Comparison of ENCODE assay signal across 8 cellular contexts in the genomic region with DNA sequence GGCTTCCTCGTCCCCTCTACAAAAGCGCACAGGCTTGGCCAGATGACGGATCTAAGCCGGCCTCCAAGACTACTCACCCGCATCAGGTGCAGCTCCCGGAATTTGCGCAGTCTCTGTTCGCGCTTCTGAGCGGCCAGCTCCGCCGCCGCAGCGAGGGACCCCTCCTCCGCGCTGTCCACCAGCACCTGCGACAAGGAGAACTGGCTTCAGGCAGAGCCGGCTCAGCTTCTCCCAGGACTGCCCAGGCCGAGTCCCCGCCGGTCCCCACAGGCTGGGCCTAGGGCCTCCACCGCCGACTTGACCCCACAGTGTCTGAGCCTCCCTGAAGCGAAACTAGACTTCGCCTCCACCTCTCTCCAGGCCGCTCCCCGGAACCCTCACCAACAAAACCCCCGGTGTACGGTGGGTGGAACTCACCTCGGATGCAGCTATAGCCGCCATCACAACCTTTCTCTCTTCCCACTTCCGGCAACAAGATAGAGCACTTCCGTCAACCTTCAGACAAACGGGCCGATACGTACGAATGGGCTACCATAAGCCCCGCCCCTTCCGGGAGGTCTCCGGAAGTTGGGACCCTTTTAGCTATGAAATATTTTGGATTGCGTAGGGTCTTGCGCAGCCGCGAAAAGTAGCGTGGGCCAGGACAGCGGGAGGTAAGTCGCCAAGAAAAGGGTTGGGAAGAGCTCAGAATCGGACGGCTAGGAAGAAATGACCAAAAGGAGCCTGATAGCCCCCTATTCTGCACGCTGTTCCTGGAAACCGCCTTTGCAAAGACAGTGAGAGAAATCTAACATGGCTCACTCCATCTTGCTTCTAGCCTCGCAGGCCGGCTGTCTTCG.
DNase-seq lines count a peak whose midpoint lies in the region; ATAC-seq and TF ChIP-seq lines count a peak whose summit lies in the region.

TSS of gene SYF2 (minus strand) at position 476 of the 839 bp plus-strand sequence. CDS start at position 441, 35 bp downstream.

- peak within 1 kb of the TSS; percentile 92 for H3K4me3 ChIP-seq in choroid plexus epithelial cell (ENCODE audit: low read depth, low read length)

- ATAC-seq in HG03442 (IDR thresholded peaks at IDR 0.05; ENCODE audit: unreplicated experiment): peak; percentile 67

- DNase-seq in AG20443 (ENCODE audit: low spot score) (peak; percentile 96), GM19238 (ENCODE audit: insufficient read length, low spot score) (peak; percentile 90), NCI-H510A treated with DMSO at 0.1 percent for 48 hours (lab: John Stamatoyannopoulos, UW) (peak; percentile 86), choroid plexus epithelial cell (ENCODE audit: low read depth) (peak; percentile 96), kidney glomerular epithelial cell (lab: John Stamatoyannopoulos, UW) (peak; percentile 90)
- DNase-seq in activated CD4-positive, alpha-beta T cell treated with anti-CD3 and anti-CD28 coated beads for 24 hours (ENCODE audit: low read depth in 2 of 2): peak; percentile 83 to 87
- peak; percentile 70 to 73 for DNase-seq in stimulated activated CD4-positive, alpha-beta T cell treated with anti-CD3 and anti-CD28 coated beads, Interleukin-1b, Interleukin-23, amount 100 ng/mL, for 1 hour (ENCODE audit: low read depth in 2 of 2)

- TF ChIP-seq CTCF in choroid plexus epithelial cell (conservative IDR thresholded peaks at IDR 0.05; ENCODE audit: low read depth, low read length): no peak

Comparison
In these comparisons a context has a peak if more than half of its experiments do, and no peak if none do; other contexts are left out.
1. Peak in every context shown above with its lines: DNase-seq, ATAC-seq and H3K4me3 ChIP-seq.